In genomic region chr16:28193530-28194423, GRCh38 we compare ENCODE assay signal across 8 cellular contexts. TPM values are rescaled to one million over a fixed set of nuclear protein-coding genes. Genes with fewer than 3 reads are reported as not detected.
DNase-seq lines count a peak whose midpoint lies in the region; ATAC-seq and FAIRE-seq lines count a peak whose summit lies in the region.

No MANE protein-coding gene starts in this region.

- ATAC-seq in GM19035 (IDR thresholded peaks at IDR 0.05; ENCODE audit: unreplicated experiment) (peak; percentile 17), HG03521 (IDR thresholded peaks at IDR 0.05; ENCODE audit: unreplicated experiment) (peak; percentile 22), left ventricle myocardium superior (no peak)

- peak; percentile 78 for DNase-seq in ACHN
- peak; percentile 75 for DNase-seq in activated effector memory CD4-positive, alpha-beta T cell treated with anti-CD3 and anti-CD28 coated beads, Interleukin-2, amount 50 U/mL, for 16 hours
- peak; percentile 66 for DNase-seq in kidney tubule cell (ENCODE audit: low spot score)
- DNase-seq in urothelium cell line (ENCODE audit: low spot score): peak; percentile 29
- DNase-seq in left ventricle myocardium superior: no peak
- DNase-seq in 8988T: no peak

- intact Hi-C loops in left ventricle myocardium superior (cut with micrococcal nuclease): no loop called here

- in situ Hi-C loops in ACHN (cut with HindIII; ENCODE audit: low pct_ligation_motif_present, low pct_unique_long_range_greater_than_20kb, low sequenced_read_pairs): no loop called here

- FAIRE-seq in urothelium cell line (lab: Jason Lieb, UNC): no peak

RNA-seq across cellular contexts. Expression of gene XPO6, which starts 18.0 kb away (rescaled TPM):
- 25.7 TPM for total RNA-seq in left ventricle myocardium superior

Comparison
In these comparisons a context has a peak if more than half of its experiments do, and no peak if none do; other contexts are left out.
1. DNase-seq: peak in ACHN (single experiment), activated effector memory CD4-positive, alpha-beta T cell treated with anti-CD3 and anti-CD28 coated beads, Interleukin-2, amount 50 U/mL, for 16 hours (single experiment), kidney tubule cell (single experiment) and urothelium cell line (single experiment); none in left ventricle myocardium superior (single experiment) and 8988T (single experiment).